In genomic region chr12:11729008-11729407, GRCh38 we compare ENCODE assay signal across 1 cellular context.
TF ChIP-seq lines count a peak whose summit lies in the region.

No MANE protein-coding gene starts in this region.

TF ChIP-seq in GM12878, 131 proteins besides CTCF, POLR2A, EP300 and RAD21 (continued from another document):
- no peak for TF ChIP-seq ZBTB11 (CRISPR knock-in tag; IDR thresholded peaks at IDR 0.05)
- TF ChIP-seq ZNF217 (IDR thresholded peaks at IDR 0.05) = no peak
- TF ChIP-seq ESRRA (IDR thresholded peaks at IDR 0.05; ENCODE audit: low read length) = no peak
- no peak for TF ChIP-seq FOXK2 (IDR thresholded peaks at IDR 0.05)
- TF ChIP-seq NR2C2 (IDR thresholded peaks at IDR 0.05; ENCODE audit: borderline replicate concordance, control insufficient read depth, insufficient read length, low read depth) = no peak
- TF ChIP-seq MEF2B (IDR thresholded peaks at IDR 0.05; ENCODE audit: partially characterized antibody, poor library complexity, severe bottlenecking) = peak; percentile 51
- no peak for TF ChIP-seq SREBF1 (IDR thresholded peaks at IDR 0.05; ENCODE audit: low read length)
- TF ChIP-seq MAX (IDR thresholded peaks at IDR 0.05; ENCODE audit: low read depth, low read length) = 0 out of 2 replicates have a peak, but pooled peaks have one; percentile 38
- TF ChIP-seq USF2 (IDR thresholded peaks at IDR 0.05; ENCODE audit: borderline replicate concordance, low read depth, low read length) = no peak
- no peak for TF ChIP-seq SMAD1 (IDR thresholded peaks at IDR 0.05; ENCODE audit: low read depth, partially characterized antibody)
- no peak for TF ChIP-seq NFXL1 (IDR thresholded peaks at IDR 0.05; ENCODE audit: borderline replicate concordance)
- no peak for TF ChIP-seq NKRF (conservative IDR thresholded peaks at IDR 0.05)
- no peak for TF ChIP-seq HSF1 (IDR thresholded peaks at IDR 0.05; ENCODE audit: low read depth, low read length)
- no peak for TF ChIP-seq SMC3 (IDR thresholded peaks at IDR 0.05; ENCODE audit: borderline replicate concordance, low read length)
- no peak for TF ChIP-seq TAF1 (IDR thresholded peaks at IDR 0.05; ENCODE audit: borderline replicate concordance, low read depth, low read length)
- TF ChIP-seq BRCA1 (IDR thresholded peaks at IDR 0.05; ENCODE audit: low read depth, low read length) = no peak
